In genomic region chr12:117190210-117190781, GRCh38 we compare ENCODE assay signal across 1 cellular context.
TF ChIP-seq lines count a peak whose summit lies in the region.

A gene with protein sequence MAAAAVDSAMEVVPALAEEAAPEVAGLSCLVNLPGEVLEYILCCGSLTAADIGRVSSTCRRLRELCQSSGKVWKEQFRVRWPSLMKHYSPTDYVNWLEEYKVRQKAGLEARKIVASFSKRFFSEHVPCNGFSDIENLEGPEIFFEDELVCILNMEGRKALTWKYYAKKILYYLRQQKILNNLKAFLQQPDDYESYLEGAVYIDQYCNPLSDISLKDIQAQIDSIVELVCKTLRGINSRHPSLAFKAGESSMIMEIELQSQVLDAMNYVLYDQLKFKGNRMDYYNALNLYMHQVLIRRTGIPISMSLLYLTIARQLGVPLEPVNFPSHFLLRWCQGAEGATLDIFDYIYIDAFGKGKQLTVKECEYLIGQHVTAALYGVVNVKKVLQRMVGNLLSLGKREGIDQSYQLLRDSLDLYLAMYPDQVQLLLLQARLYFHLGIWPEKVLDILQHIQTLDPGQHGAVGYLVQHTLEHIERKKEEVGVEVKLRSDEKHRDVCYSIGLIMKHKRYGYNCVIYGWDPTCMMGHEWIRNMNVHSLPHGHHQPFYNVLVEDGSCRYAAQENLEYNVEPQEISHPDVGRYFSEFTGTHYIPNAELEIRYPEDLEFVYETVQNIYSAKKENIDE (minus strand): TSS chr12:117190470. CDS start chr12:117190456, 14 bp downstream.

TF ChIP-seq in HCT116, 20 proteins besides CTCF, POLR2A, EP300 and RAD21 (continued from another document):
- peak; percentile 98 for TF ChIP-seq POLR2AphosphoS5 (IDR thresholded peaks at IDR 0.05; ENCODE audit: low read depth, low read length)
- 0 out of 2 replicates have a peak, but pooled peaks have one; percentile 42 for TF ChIP-seq CBX3 (IDR thresholded peaks at IDR 0.05; ENCODE audit: low read depth)
- TF ChIP-seq SRF (IDR thresholded peaks at IDR 0.05; ENCODE audit: low read depth) = no peak; the same call in 1 of the 2 replicates
- TF ChIP-seq EZH2phosphoT487 (IDR thresholded peaks at IDR 0.05; ENCODE audit: borderline replicate concordance) = no peak
- peak; percentile 25; the same call in 1 of the 2 replicates for TF ChIP-seq SP1 (IDR thresholded peaks at IDR 0.05; ENCODE audit: low read depth)
- no peak for TF ChIP-seq TCF7L2 (IDR thresholded peaks at IDR 0.05; ENCODE audit: borderline replicate concordance, extremely low read depth, insufficient read depth, insufficient read length)
- TF ChIP-seq CEBPB (IDR thresholded peaks at IDR 0.05; ENCODE audit: low read depth) = no peak
- TF ChIP-seq SIN3A (IDR thresholded peaks at IDR 0.05; ENCODE audit: low read depth) = peak; percentile 90
- TF ChIP-seq, protein P1, sequence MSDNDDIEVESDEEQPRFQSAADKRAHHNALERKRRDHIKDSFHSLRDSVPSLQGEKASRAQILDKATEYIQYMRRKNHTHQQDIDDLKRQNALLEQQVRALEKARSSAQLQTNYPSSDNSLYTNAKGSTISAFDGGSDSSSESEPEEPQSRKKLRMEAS (IDR thresholded peaks at IDR 0.05) = peak; percentile 65
- peak; percentile 47 for TF ChIP-seq EGR1 (IDR thresholded peaks at IDR 0.05; ENCODE audit: low read depth)
- no peak for TF ChIP-seq ELF1 (IDR thresholded peaks at IDR 0.05; ENCODE audit: borderline replicate concordance, low read depth)
TF ChIP-seq in HCT116: peak in this region for 8.
